In the genomic region with DNA sequence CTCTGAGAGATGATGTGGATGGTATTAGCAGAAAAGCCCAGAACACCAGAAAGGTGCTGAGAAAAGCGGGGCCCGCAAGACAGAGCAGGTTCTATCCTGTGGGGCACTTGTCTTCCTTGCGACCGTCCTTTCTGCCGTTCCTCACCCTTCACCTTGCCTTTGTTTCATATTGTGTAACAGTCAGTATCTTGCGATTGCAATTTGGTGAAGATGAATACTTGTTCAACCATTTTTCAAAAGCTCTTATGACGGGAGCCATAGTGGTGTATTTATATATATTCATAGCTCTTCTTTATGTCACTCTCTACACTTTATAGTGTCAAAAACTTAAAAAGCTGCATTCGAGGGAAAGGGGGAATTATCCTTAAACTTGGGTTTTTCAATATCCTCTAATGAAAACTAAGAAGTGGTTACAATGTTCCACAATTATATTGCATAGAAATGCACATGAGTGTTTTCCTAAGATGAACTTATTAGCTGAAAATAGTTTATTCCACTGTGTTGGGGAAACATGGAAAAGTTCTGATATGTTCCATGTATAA, we compare ENCODE assay signal across 8 cellular contexts. TPM values are rescaled to one million over a fixed set of nuclear protein-coding genes. Genes with fewer than 3 reads are reported as not detected.
DNase-seq lines count a peak whose midpoint lies in the region; ATAC-seq and TF ChIP-seq lines count a peak whose summit lies in the region.

No MANE protein-coding gene starts in this region.

- H3F3A ChIP-seq in Loucy (ENCODE audit: low read depth) = no peaks in the 10 kb centered on the region

- 10% methylated on average over 8 of the region's 8 CpGs for WGBS in aorta, 2 donors

- peak overlapping the region; percentile 88 for H3K4me2 ChIP-seq in Loucy (ENCODE audit: low read depth, low read length, poor library complexity, severe bottlenecking)

- DNase-seq in activated CD4-positive, alpha-beta T cell treated with anti-CD3 and anti-CD28 coated beads, Interleukin-2, amount 10 ng/mL, durations not matched to agents 24 days and 14 days = no peak
- DNase-seq in activated CD4-positive, alpha-beta T cell treated with anti-CD3 and anti-CD28 coated beads, Interleukin-2, amount 50 U/mL, for 48 hours = no peak
- DNase-seq in chondrocyte (ENCODE audit: low spot score) = no peak
- no peak for DNase-seq in mesothelial cell of epicardium (ENCODE audit: low spot score in 2 of 2, unreplicated experiment in 2 of 2)
- DNase-seq in aorta = no peak
- DNase-seq in amniotic stem cell (lab: John Stamatoyannopoulos, UW) = no peak
- DNase-seq in DMS 273 (lab: John Stamatoyannopoulos, UW; ENCODE audit: unreplicated experiment) = no peak

- peaks cover 48% of the 10 kb centered on the region for H3K27me3 Mint-ChIP-seq in activated CD4-positive, alpha-beta T cell treated with anti-CD3 and anti-CD28 coated beads, Interleukin-2, amount 10 ng/mL, durations not matched to agents 24 days and 14 days
- H3K27me3 Mint-ChIP-seq in chondrocyte (ENCODE audit: low read depth) = no peaks in the 10 kb centered on the region
- H3K27me3 Mint-ChIP-seq in mesothelial cell of epicardium (ENCODE audit: low read depth) = peaks cover 17% of the 10 kb centered on the region

- no peaks in the 10 kb centered on the region for H3K79me2 ChIP-seq in Loucy (ENCODE audit: insufficient read depth, low read length)

- no peak overlapping the region for H3K27ac Mint-ChIP-seq in activated CD4-positive, alpha-beta T cell treated with anti-CD3 and anti-CD28 coated beads, Interleukin-2, amount 10 ng/mL, durations not matched to agents 24 days and 14 days
- H3K27ac Mint-ChIP-seq in chondrocyte (ENCODE audit: unreplicated experiment) (peak overlapping the region; percentile 98), mesothelial cell of epicardium (peak overlapping the region; percentile 96)

- peaks cover 16% of the 10 kb centered on the region for H3K4me1 ChIP-seq in Loucy (ENCODE audit: insufficient read depth, low read length, poor library complexity, severe bottlenecking)
- H3K4me1 ChIP-seq in aorta (ENCODE audit: control insufficient read depth in 1 of 2, insufficient read depth in 2 of 2, low read length in 2 of 2) = peaks cover 0 to 1% of the 10 kb centered on the region in 2 donors

- H3K4me1 Mint-ChIP-seq in activated CD4-positive, alpha-beta T cell treated with anti-CD3 and anti-CD28 coated beads, Interleukin-2, amount 10 ng/mL, durations not matched to agents 24 days and 14 days = peaks cover 14% of the 10 kb centered on the region
- H3K4me1 Mint-ChIP-seq in chondrocyte (ENCODE audit: low read depth) (peaks cover 34% of the 10 kb centered on the region), mesothelial cell of epicardium (peaks cover 27% of the 10 kb centered on the region)

- H3K36me3 Mint-ChIP-seq in activated CD4-positive, alpha-beta T cell treated with anti-CD3 and anti-CD28 coated beads, Interleukin-2, amount 10 ng/mL, durations not matched to agents 24 days and 14 days (ENCODE audit: low read depth) = no peaks in the 10 kb centered on the region
- H3K36me3 Mint-ChIP-seq in chondrocyte (ENCODE audit: low read depth) (no peaks in the 10 kb centered on the region), mesothelial cell of epicardium (no peaks in the 10 kb centered on the region)

- intact Hi-C loops in activated CD4-positive, alpha-beta T cell treated with anti-CD3 and anti-CD28 coated beads, Interleukin-2, amount 10 ng/mL, durations not matched to agents 24 days and 14 days (cut with micrococcal nuclease) = no loop called here
- intact Hi-C loops in aorta (cut with DNase I) = no loop called here

- no peaks in the 10 kb centered on the region for H4K20me1 ChIP-seq in Loucy (ENCODE audit: insufficient read depth, low read length, poor library complexity, severe bottlenecking)

- H3K9ac ChIP-seq in Loucy (ENCODE audit: low read depth, low read length, poor library complexity, severe bottlenecking) = peak overlapping the region; percentile 56

- H2AFZ ChIP-seq in Loucy (ENCODE audit: low read length) = peak overlapping the region; percentile 96

- H3K9me3 ChIP-seq in Loucy (ENCODE audit: insufficient read depth, low read depth, low read length) = no peaks in the 10 kb centered on the region
- no peaks in the 10 kb centered on the region for H3K9me3 ChIP-seq in aorta (ENCODE audit: control insufficient read depth, low read length)

- peak overlapping the region; percentile 85 for H3K4me3 Mint-ChIP-seq in activated CD4-positive, alpha-beta T cell treated with anti-CD3 and anti-CD28 coated beads, Interleukin-2, amount 10 ng/mL, durations not matched to agents 24 days and 14 days
- peak overlapping the region; percentile 93 for H3K4me3 Mint-ChIP-seq in chondrocyte (ENCODE audit: unreplicated experiment)
- H3K4me3 Mint-ChIP-seq in mesothelial cell of epicardium = peak overlapping the region; percentile 80

- H3K4me3 ChIP-seq in Loucy (ENCODE audit: low read length, poor library complexity, severe bottlenecking) = peak overlapping the region; percentile 91
- peak overlapping the region; percentile 82 to 100 for H3K4me3 ChIP-seq in aorta (ENCODE audit: low read length in 2 of 2)

- peak overlapping the region in 1 of 2 donors; percentile 76 for H3K27ac ChIP-seq in aorta (ENCODE audit: low read depth in 1 of 2, low read length in 2 of 2)

- H3K9me2 ChIP-seq in Loucy (replicated peaks; ENCODE audit: low read depth, low read length) = no peaks in the 10 kb centered on the region

- no peak for TF ChIP-seq CTCF in Loucy (conservative IDR thresholded peaks at IDR 0.05; ENCODE audit: low read length)
- no peak for TF ChIP-seq CTCF in chondrocyte (IDR thresholded peaks at IDR 0.05)
- TF ChIP-seq CTCF in mesothelial cell of epicardium (IDR thresholded peaks at IDR 0.05; ENCODE audit: unreplicated experiment) = no peak

- H3K9me3 Mint-ChIP-seq in activated CD4-positive, alpha-beta T cell treated with anti-CD3 and anti-CD28 coated beads, Interleukin-2, amount 10 ng/mL, durations not matched to agents 24 days and 14 days = no peaks in the 10 kb centered on the region
- H3K9me3 Mint-ChIP-seq in chondrocyte (ENCODE audit: low read depth) (no peaks in the 10 kb centered on the region), mesothelial cell of epicardium (no peaks in the 10 kb centered on the region)

- H3K27me3 ChIP-seq in Loucy (ENCODE audit: insufficient read depth, low read length, poor library complexity, severe bottlenecking) (peaks cover 17% of the 10 kb centered on the region), aorta (ENCODE audit: control insufficient read depth in 1 of 2, insufficient read depth in 2 of 2, low read length in 1 of 2) (no peaks in the 10 kb centered on the region)

- H3K36me3 ChIP-seq in Loucy (ENCODE audit: insufficient read depth, low read length) (no peaks in the 10 kb centered on the region), aorta (ENCODE audit: control insufficient read depth in 1 of 2, insufficient read depth in 2 of 2, low read length in 1 of 2) (no peaks in the 10 kb centered on the region)

- ATAC-seq in aorta (ENCODE audit: low FRiP score) = peak; percentile 64

RNA-seq across cellular contexts. Expression of a gene that starts 0.8 kb away (rescaled TPM):
- total RNA-seq in activated CD4-positive, alpha-beta T cell treated with anti-CD3 and anti-CD28 coated beads, Interleukin-2, amount 10 ng/mL, durations not matched to agents 24 days and 14 days = 11.3 and 14.5 TPM in 2 replicates
- total RNA-seq in chondrocyte (18.2 to 30.5 TPM (median 23.2 TPM) in 3 replicates), mesothelial cell of epicardium (40.3 to 42.7 TPM (median 40.3 TPM) in 3 replicates), aorta (10 to 100 TPM; 25.3 to 28.7 TPM)
- polyA plus RNA-seq in aorta = 10 to 100 TPM; 19.8 to 38.4 TPM
